7 cellular contexts compared by ENCODE assay signal in the genomic region with DNA sequence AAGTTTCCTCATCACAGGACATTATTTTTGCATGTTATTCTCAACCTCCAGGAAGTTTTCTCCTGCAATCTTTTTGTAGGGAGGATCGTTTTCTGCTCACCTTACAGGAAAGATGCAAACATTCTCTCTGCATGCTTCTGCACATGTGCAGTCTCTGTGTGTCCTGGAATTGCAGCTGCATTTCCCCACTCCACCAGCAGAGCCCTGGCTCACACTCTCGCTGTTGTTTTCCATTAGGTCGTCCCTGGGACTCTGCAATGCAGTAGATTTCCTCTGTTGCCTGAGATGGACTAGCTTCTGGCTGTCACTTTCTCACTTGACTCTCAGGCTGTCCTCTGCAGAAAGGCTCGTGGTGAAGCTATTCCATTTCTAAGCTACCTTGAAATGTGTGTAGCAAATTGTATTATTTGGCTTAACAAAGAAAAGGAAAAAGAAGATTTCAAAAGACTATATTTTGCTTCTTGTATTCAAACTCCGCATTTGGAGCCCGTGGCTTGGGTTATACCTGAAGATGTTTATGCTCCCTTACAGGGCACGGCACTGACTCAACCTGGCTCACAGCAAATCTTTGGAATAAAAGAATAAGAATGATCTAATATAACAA.
DNase-seq lines count a peak whose midpoint lies in the region; ATAC-seq and TF ChIP-seq lines count a peak whose summit lies in the region.

No MANE protein-coding gene starts in this region.

- H3K27me3 ChIP-seq in KMS-11 (ENCODE audit: insufficient read depth, low read depth), result no peaks in the 10 kb centered on the region
- H3K27me3 ChIP-seq in mammary epithelial cell (ENCODE audit: insufficient read depth, low read length), result no peaks in the 10 kb centered on the region
- no peaks in the 10 kb centered on the region for H3K27me3 ChIP-seq in lower lobe of right lung (ENCODE audit: low read depth)

- H3K36me3 ChIP-seq in KMS-11 (ENCODE audit: insufficient read depth) (no peaks in the 10 kb centered on the region), mammary epithelial cell (ENCODE audit: insufficient read depth, low read length) (no peaks in the 10 kb centered on the region), lower lobe of right lung (no peaks in the 10 kb centered on the region)

- H3K4me1 ChIP-seq in KMS-11 (ENCODE audit: low read depth, poor library complexity, severe bottlenecking) (no peaks in the 10 kb centered on the region), mammary epithelial cell (ENCODE audit: insufficient read depth, low read length) (no peaks in the 10 kb centered on the region), lower lobe of right lung (no peaks in the 10 kb centered on the region)

- H3K27ac ChIP-seq in KMS-11 (no peak overlapping the region), mammary epithelial cell (ENCODE audit: insufficient read depth, low read depth, low read length) (no peak overlapping the region), lower lobe of right lung (no peak overlapping the region)

- no peaks in the 10 kb centered on the region for H3K79me2 ChIP-seq in KMS-11 (ENCODE audit: insufficient read depth, low read depth)
- H3K79me2 ChIP-seq in mammary epithelial cell (ENCODE audit: insufficient read depth, low read length), result no peaks in the 10 kb centered on the region

- ATAC-seq in GM21737 (IDR thresholded peaks at IDR 0.05; ENCODE audit: unreplicated experiment) (peak; percentile 84), lower lobe of right lung (peak in 1 of 2 donors; percentile 64)

- dilution Hi-C loops in mammary epithelial cell (cut with HindIII; ENCODE audit: low sequenced_read_pairs), result no loop called here

- CTCF ChIA-PET in mammary epithelial cell (lab: Charles Lee; ENCODE audit: low non-redundant PET), result no interaction called here

- H3K9ac ChIP-seq in KMS-11 (no peak overlapping the region), mammary epithelial cell (ENCODE audit: insufficient read depth, low read length) (no peak overlapping the region)

- H2AFZ ChIP-seq in KMS-11 (ENCODE audit: low read depth) (no peak overlapping the region), mammary epithelial cell (ENCODE audit: low read depth, low read length) (no peak overlapping the region)

- in situ Hi-C loops in mammary epithelial cell (cut with MboI; ENCODE audit: low sequenced_read_pairs in 2 of 2), result no loop called here

- peak; percentile 67 for TF ChIP-seq CTCF in GM12874 (IDR thresholded peaks at IDR 0.05; ENCODE audit: insufficient read depth, low read depth, low read length)
- peak; percentile 51; the same call in 1 of the 2 replicates for TF ChIP-seq CTCF in KMS-11 (conservative IDR thresholded peaks at IDR 0.05; ENCODE audit: low read depth, low read length)
- TF ChIP-seq CTCF in mammary epithelial cell (conservative IDR thresholded peaks at IDR 0.05 in 1 of 2, IDR thresholded peaks at IDR 0.05 in 1 of 2; ENCODE audit: extremely low read depth in 1 of 2, insufficient read depth in 1 of 2, low read depth in 1 of 2, low read length in 2 of 2), result peak; percentile 67 to 83
- peak; percentile 55 for TF ChIP-seq CTCF in lower lobe of right lung (IDR thresholded peaks at IDR 0.05)

- WGBS in mammary epithelial cell (ENCODE audit: low coverage, missing lambda C conversion rate), result 31% methylated on average over 7 of the region's 7 CpGs

- no peak overlapping the region for H3K4me3 ChIP-seq in KMS-11 (IDR thresholded peaks at IDR 0.05; ENCODE audit: insufficient read depth, low read depth, low read length)
- H3K4me3 ChIP-seq in mammary epithelial cell (replicated peaks in 1 of 3; ENCODE audit: insufficient read depth in 1 of 3, low read depth in 2 of 3, low read length in 3 of 3), result no peak overlapping the region
- no peak overlapping the region for H3K4me3 ChIP-seq in lower lobe of right lung

- BruUV-seq in mammary epithelial cell (replicated peaks; lab: Mats Ljungman, UMichigan), result no TSS peak

- intact Hi-C loops in mammary epithelial cell (cut with micrococcal nuclease) (loop anchor here (1.0 kb wide), 1 partner anchor 138 kb away; no protein-coding TSS in a partner anchor), lower lobe of right lung (cut with DNase I) (no loop called here)

- H3K4me2 ChIP-seq in KMS-11, result no peak overlapping the region
- no peak overlapping the region for H3K4me2 ChIP-seq in mammary epithelial cell (ENCODE audit: insufficient read depth, low read depth, low read length)

- DNase-seq in mammary epithelial cell (peak; percentile 40), lower lobe of right lung (no peak), ureter (ENCODE audit: low spot score) (no peak)
- no peak for DNase-seq in stimulated activated naive CD4-positive, alpha-beta T cell treated with Interleukin-2 at 50 U/mL for 16 hours (lab: John Stamatoyannopoulos, UW)

- H3K9me3 ChIP-seq in mammary epithelial cell (replicated peaks; ENCODE audit: insufficient read depth, low read length), result no peaks in the 10 kb centered on the region
- no peaks in the 10 kb centered on the region for H3K9me3 ChIP-seq in lower lobe of right lung

- no peaks in the 10 kb centered on the region for H4K20me1 ChIP-seq in KMS-11 (ENCODE audit: insufficient read depth)
- no peaks in the 10 kb centered on the region for H4K20me1 ChIP-seq in mammary epithelial cell (ENCODE audit: insufficient read depth, low read length)
